In the genomic region with DNA sequence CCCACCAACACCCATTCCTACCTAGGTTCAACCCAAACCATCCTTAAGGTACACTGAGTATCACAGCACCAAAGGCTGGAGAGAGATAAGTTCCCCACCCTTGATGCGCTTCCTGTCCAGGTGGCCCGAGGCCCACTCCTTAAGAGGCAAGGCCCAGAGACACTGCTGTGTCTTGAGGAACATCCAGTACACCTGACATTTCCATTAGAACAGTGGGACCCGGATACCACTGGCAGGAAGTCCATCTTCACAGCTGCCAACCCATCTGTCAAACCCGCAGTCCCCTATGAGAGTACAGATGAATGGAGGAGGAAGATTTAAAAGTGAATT, we compare ENCODE assay signal across 8 cellular contexts. TPM values are rescaled to one million over a fixed set of nuclear protein-coding genes. Genes with fewer than 3 reads are reported as not detected.
A peak's percentile ranks its signal among the peaks of the same experiment; 100 is the strongest.
DNase-seq lines count a peak whose midpoint lies in the region; ATAC-seq and TF ChIP-seq lines count a peak whose summit lies in the region.

No MANE protein-coding gene starts in this region.

- H3K9me3 ChIP-seq in SJCRH30 (replicated peaks) (no peaks in the 10 kb centered on the region), skeletal muscle satellite cell (replicated peaks; ENCODE audit: low read length) (no peaks in the 10 kb centered on the region)

- DNase-seq in SJCRH30 (no peak), fibroblast of pulmonary artery (ENCODE audit: low read depth) (no peak), SW 1271 (lab: John Stamatoyannopoulos, UW) (no peak), ureter (ENCODE audit: low spot score) (no peak), EL (no peak)

- peak overlapping the region; percentile 91 for H3K9ac ChIP-seq in skeletal muscle satellite cell (ENCODE audit: low read depth, low read length)

- H3K27me3 ChIP-seq in SJCRH30 (no peaks in the 10 kb centered on the region), skeletal muscle satellite cell (ENCODE audit: control insufficient read depth, insufficient read depth, low read length) (no peaks in the 10 kb centered on the region)

- ATAC-seq in GM19395 (IDR thresholded peaks at IDR 0.05; ENCODE audit: unreplicated experiment) = peak; percentile 14
- ATAC-seq in HG02588 (IDR thresholded peaks at IDR 0.05; ENCODE audit: unreplicated experiment) = no peak

- H3K36me3 ChIP-seq in SJCRH30 (no peaks in the 10 kb centered on the region), skeletal muscle satellite cell (ENCODE audit: insufficient read depth, low read length) (no peaks in the 10 kb centered on the region)

- TF ChIP-seq CTCF in fibroblast of pulmonary artery (IDR thresholded peaks at IDR 0.05; ENCODE audit: low read length, missing control alignments) = no peak

- H3K4me3 ChIP-seq in SJCRH30 (peak overlapping the region; percentile 76), fibroblast of pulmonary artery (replicated peaks; ENCODE audit: low read depth, low read length) (peak overlapping the region; percentile 67), skeletal muscle satellite cell (ENCODE audit: low read length) (peak overlapping the region; percentile 90)

- H3K4me1 ChIP-seq in SJCRH30 = peaks cover 15% of the 10 kb centered on the region
- peaks cover 10% of the 10 kb centered on the region for H3K4me1 ChIP-seq in skeletal muscle satellite cell (ENCODE audit: control insufficient read depth, insufficient read depth, low read length)

- H3K27ac ChIP-seq in SJCRH30 = no peak overlapping the region; the same call in 1 of the 2 replicates

- H3K4me2 ChIP-seq in skeletal muscle satellite cell (ENCODE audit: low read length) = peak overlapping the region; percentile 94

RNA-seq across cellular contexts. Expression of a gene that starts 0.3 kb away (rescaled TPM):
- total RNA-seq in SJCRH30 (2014; rRNA removed; shearing (Covaris generic)) = 27.2 and 35.0 TPM in 2 replicates
- 7.4 and 7.9 TPM in 2 replicates for total RNA-seq in skeletal muscle satellite cell (2012; rRNA removed)
- total RNA-seq in ureter = 50.7 TPM

RNA-seq across cellular contexts. Expression of a gene that starts 23.5 kb away (rescaled TPM):
- 58.7 and 70.9 TPM in 2 replicates for total RNA-seq in SJCRH30 (2014; rRNA removed; shearing (Covaris generic))
- total RNA-seq in skeletal muscle satellite cell (2012; rRNA removed) = 10.3 and 13.2 TPM in 2 replicates
- total RNA-seq in ureter = 62.3 TPM
